In the genomic region with DNA sequence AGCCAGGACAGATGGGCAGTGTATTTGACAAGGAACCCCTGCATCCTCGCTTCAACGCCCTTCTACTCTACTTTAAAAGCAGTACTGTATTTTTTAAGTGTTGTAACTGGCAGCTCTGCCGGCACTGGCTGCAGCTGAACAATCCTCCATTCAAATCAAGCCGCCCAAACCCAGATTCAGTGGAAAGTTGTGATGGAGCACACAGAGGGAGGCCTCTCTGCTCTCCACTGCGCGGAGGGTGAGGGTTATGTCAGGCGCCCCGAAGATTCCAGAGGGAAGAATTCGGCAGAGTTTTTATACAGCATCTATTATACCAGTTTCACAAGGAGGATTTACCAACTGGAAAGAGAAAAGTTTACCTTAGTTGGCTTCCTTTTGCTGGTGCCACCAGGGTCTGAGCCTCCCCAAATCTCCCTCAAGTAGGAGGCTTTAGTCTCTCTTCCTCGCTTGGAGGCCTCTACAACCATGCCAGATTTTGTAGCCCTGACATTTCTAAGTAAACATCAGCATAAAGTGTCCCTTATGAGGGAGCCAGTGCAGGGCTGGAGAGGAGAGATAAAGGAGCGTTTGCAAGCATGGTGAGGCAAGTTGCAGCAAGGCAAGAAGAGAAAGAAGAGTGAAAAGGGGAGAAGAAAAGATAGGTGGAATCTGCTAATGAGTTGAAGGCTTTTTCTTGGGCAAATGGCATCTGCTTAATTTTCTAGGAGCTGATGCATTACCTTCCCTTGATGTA, we compare ENCODE assay signal across 1 cellular context.
TF ChIP-seq lines count a peak whose summit lies in the region.

No MANE protein-coding gene starts in this region.

TF ChIP-seq in H1, 55 proteins besides CTCF, POLR2A, EP300 and RAD21 (continued from another document):
- no peak for TF ChIP-seq BACH1 (IDR thresholded peaks at IDR 0.05; ENCODE audit: low read length)
TF ChIP-seq in H1: peak in this region for 0.
